Comparison of ENCODE assay signal across 21 cellular contexts in genomic region chr1:50369008-50369634, GRCh38. TPM values are rescaled to one million over a fixed set of nuclear protein-coding genes. Genes with fewer than 3 reads are reported as not detected.
"Had no signal": no experiment of that assay in that cellular context is flagged by ENCODE, and none has a peak within 500 bp of the region (broad histone marks: within the 10 kb centered on the region; RNA-seq: fewer than 3 reads in every experiment).

No MANE protein-coding gene starts in this region.

- H3K4me3 ChIP-seq: body of pancreas, coronary artery, gastroesophageal sphincter, mucosa of descending colon, thoracic aorta, vagina had no signal

- H3K27me3 ChIP-seq: body of pancreas, vagina had no signal

- H3K36me3 Mint-ChIP-seq: activated naive CD8-positive, alpha-beta T cell; natural killer cell treated with Interleukin-12 subunit alpha and Interleukin-12 subunit beta and Interleukin-15 and Interleukin-18, amount 100 ng/mL, for 72 hours; type B pancreatic cell had no signal

- DNase-seq: activated effector memory CD4-positive, alpha-beta T cell treated with Interleukin-2 at 50 U/mL for 16 hours; activated naive CD4-positive, alpha-beta T cell treated with Interleukin-2 at 50 U/mL for 16 hours had no signal

- H3K36me3 ChIP-seq: gastroesophageal sphincter, thoracic aorta, vagina had no signal

- H3K9me3 Mint-ChIP-seq: natural killer cell treated with Interleukin-12 subunit alpha and Interleukin-12 subunit beta and Interleukin-15 and Interleukin-18, amount 100 ng/mL, for 72 hours; type B pancreatic cell had no signal

- H3K9me3 ChIP-seq: body of pancreas, mucosa of descending colon, thoracic aorta, vagina had no signal

- H3K27ac ChIP-seq: body of pancreas, coronary artery, dorsolateral prefrontal cortex, gastroesophageal sphincter, thoracic aorta, vagina, VCaP had no signal

- H3K27ac Mint-ChIP-seq: activated naive CD8-positive, alpha-beta T cell; natural killer cell treated with Interleukin-12 subunit alpha and Interleukin-12 subunit beta and Interleukin-15 and Interleukin-18, amount 100 ng/mL, for 72 hours; type B pancreatic cell had no signal

- FAIRE-seq: keratinocyte had no signal

- H3K4me3 Mint-ChIP-seq: activated naive CD8-positive, alpha-beta T cell; natural killer cell treated with Interleukin-12 subunit alpha and Interleukin-12 subunit beta and Interleukin-15 and Interleukin-18, amount 100 ng/mL, for 72 hours; type B pancreatic cell had no signal

- ATAC-seq: gastroesophageal sphincter had no signal

RNA-seq across cellular contexts. Expression of gene DMRTA2, which starts 54.1 kb away (rescaled TPM):
- total RNA-seq: body of pancreas, cerebellum, fibroblast of lung, left cardiac atrium, left ventricle myocardium superior, lung microvascular endothelial cell, mesenteric fat pad, mucosa of descending colon, posterior vena cava, vagina had no signal
